Comparison of ENCODE assay signal across 8 cellular contexts in the genomic region with DNA sequence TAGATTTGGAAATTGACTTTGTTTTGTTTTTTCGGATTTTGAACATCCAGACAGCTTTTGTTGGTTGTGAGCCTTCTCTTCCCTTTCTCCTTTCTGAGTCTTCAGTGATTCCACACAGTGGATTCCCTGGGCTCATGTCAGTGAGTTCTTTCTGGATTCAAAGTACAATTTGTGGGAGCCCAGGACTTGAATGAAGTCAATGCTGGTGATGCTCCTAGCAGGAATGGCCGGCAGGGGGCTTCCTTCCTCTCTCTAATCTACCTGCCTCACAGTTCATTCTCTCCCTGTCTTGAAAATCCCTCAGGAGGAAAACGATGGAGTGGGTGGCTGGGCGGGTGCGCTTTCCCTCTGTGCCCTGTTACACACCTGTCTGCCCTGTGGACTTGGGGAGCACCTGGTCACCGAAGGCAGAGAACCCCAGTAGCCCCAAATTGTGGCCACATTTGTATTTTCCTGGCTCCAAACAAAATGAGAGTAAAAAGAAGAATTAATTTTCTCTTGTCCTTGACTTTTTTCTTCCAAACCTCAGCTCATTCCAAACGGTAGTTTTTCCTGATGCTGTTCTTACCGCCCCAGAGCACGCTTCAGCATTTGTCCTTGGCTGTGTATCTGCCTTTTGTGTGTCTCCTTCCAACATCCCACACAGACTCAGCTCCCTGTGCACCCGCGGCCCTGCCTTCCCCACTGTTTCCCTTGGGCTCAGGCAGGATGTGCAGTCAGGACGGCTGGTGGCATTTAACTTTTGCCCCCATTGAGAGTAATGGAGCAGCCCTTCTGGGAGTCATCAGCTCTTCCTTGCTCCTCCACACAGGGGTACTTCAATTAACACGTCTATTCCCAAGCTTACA.
A peak's percentile ranks its signal among the peaks of the same experiment; 100 is the strongest.
DNase-seq lines count a peak whose midpoint lies in the region; ATAC-seq and TF ChIP-seq lines count a peak whose summit lies in the region.

No MANE protein-coding gene starts in this region.

- peaks cover 0 to 5% (median 0%) of the 10 kb centered on the region in 11 donors for H3K9me3 ChIP-seq in heart right ventricle
- H3K9me3 ChIP-seq in right cardiac atrium (ENCODE audit: control insufficient read depth, low read length): no peaks in the 10 kb centered on the region
- H3K9me3 ChIP-seq in esophagus squamous epithelium: no peaks in the 10 kb centered on the region
- H3K9me3 ChIP-seq in transverse colon: no peaks in the 10 kb centered on the region
- no peaks in the 10 kb centered on the region for H3K9me3 ChIP-seq in effector memory CD4-positive, alpha-beta T cell (ENCODE audit: control insufficient read depth, low read length)

- no peak for ATAC-seq in heart right ventricle
- no peak for ATAC-seq in right cardiac atrium
- no peak for ATAC-seq in HG03469 (IDR thresholded peaks at IDR 0.05; ENCODE audit: unreplicated experiment)

- H3K4me3 ChIP-seq in heart right ventricle (no peak overlapping the region), right cardiac atrium (ENCODE audit: low read length) (no peak overlapping the region), esophagus squamous epithelium (no peak overlapping the region), transverse colon (no peak overlapping the region)
- no peak overlapping the region for H3K4me3 ChIP-seq in effector memory CD4-positive, alpha-beta T cell (ENCODE audit: insufficient read depth, low read depth, low read length, poor library complexity, severe bottlenecking)

- in situ Hi-C loops in transverse colon (cut with MboI; ENCODE audit: low pct_ligation_motif_present in 1 of 4, low pct_unique_long_range_greater_than_20kb in 1 of 4, low sequenced_read_pairs in 3 of 4): no loop called here

- no peak for TF ChIP-seq POLR2A in esophagus squamous epithelium (IDR thresholded peaks at IDR 0.05)
- TF ChIP-seq POLR2A in transverse colon (IDR thresholded peaks at IDR 0.05): no peak

- TF ChIP-seq CTCF in heart right ventricle (IDR thresholded peaks at IDR 0.05) (peak in 6 of 9 donors; percentile 26 to 44 (median 36)), esophagus squamous epithelium (IDR thresholded peaks at IDR 0.05) (peak in 4 of 6 experiments; percentile 15 to 51 (median 20)), transverse colon (IDR thresholded peaks at IDR 0.05) (peak in 2 of 5 experiments; percentile 24 to 39)

- no peaks in the 10 kb centered on the region for H3K4me1 ChIP-seq in heart right ventricle
- H3K4me1 ChIP-seq in right cardiac atrium (ENCODE audit: control insufficient read depth, insufficient read depth, low read length): no peaks in the 10 kb centered on the region
- H3K4me1 ChIP-seq in esophagus squamous epithelium: no peaks in the 10 kb centered on the region
- no peaks in the 10 kb centered on the region for H3K4me1 ChIP-seq in transverse colon
- no peaks in the 10 kb centered on the region for H3K4me1 ChIP-seq in effector memory CD4-positive, alpha-beta T cell (ENCODE audit: control insufficient read depth, insufficient read depth, low read length, poor library complexity, severe bottlenecking)

- H3K36me3 ChIP-seq in heart right ventricle (no peaks in the 10 kb centered on the region), esophagus squamous epithelium (no peaks in the 10 kb centered on the region), transverse colon (no peaks in the 10 kb centered on the region)
- H3K36me3 ChIP-seq in effector memory CD4-positive, alpha-beta T cell (ENCODE audit: control insufficient read depth, insufficient read depth, low read length): no peaks in the 10 kb centered on the region

- H3K27me3 ChIP-seq in heart right ventricle: peaks cover 0 to 14% (median 6%) of the 10 kb centered on the region in 7 donors
- H3K27me3 ChIP-seq in right cardiac atrium (ENCODE audit: control insufficient read depth, insufficient read depth): no peaks in the 10 kb centered on the region
- peaks cover 0 to 20% (median 0%) of the 10 kb centered on the region in 4 donors for H3K27me3 ChIP-seq in esophagus squamous epithelium
- peaks cover 6% of the 10 kb centered on the region for H3K27me3 ChIP-seq in transverse colon
- peaks cover 3% of the 10 kb centered on the region for H3K27me3 ChIP-seq in effector memory CD4-positive, alpha-beta T cell (replicated peaks; ENCODE audit: control insufficient read depth, insufficient read depth, low read length, poor library complexity, severe bottlenecking)

- DNase-seq in heart right ventricle: no peak
- DNase-seq in right cardiac atrium: no peak
- peak; percentile 51 for DNase-seq in NCI-H526 treated with DMSO at 0.1 percent for 48 hours (lab: John Stamatoyannopoulos, UW)
- no peak for DNase-seq in esophagus squamous epithelium (lab: John Stamatoyannopoulos, UW)
- peak; percentile 18 for DNase-seq in transverse colon
- no peak for DNase-seq in effector memory CD4-positive, alpha-beta T cell
- no peak for DNase-seq in activated CD4-positive, alpha-beta T cell treated with anti-CD3 and anti-CD28 coated beads, Interleukin-2, amount 50 U/mL, for 4 hours

- no peak overlapping the region for H3K27ac ChIP-seq in heart right ventricle
- no peak overlapping the region for H3K27ac ChIP-seq in right cardiac atrium (ENCODE audit: low read length)
- no peak overlapping the region for H3K27ac ChIP-seq in esophagus squamous epithelium
- H3K27ac ChIP-seq in transverse colon: no peak overlapping the region
- no peak overlapping the region for H3K27ac ChIP-seq in effector memory CD4-positive, alpha-beta T cell (ENCODE audit: insufficient read depth, low read length, poor library complexity, severe bottlenecking)

- intact Hi-C loops in heart right ventricle (cut with DNase I): no loop called here
- intact Hi-C loops in right cardiac atrium (cut with DNase I): no loop called here
- intact Hi-C loops in esophagus squamous epithelium (cut with DNase I): no loop called here
- intact Hi-C loops in transverse colon (cut with DNase I; ENCODE audit: low total_unique reads): no loop called here

- WGBS in heart right ventricle, 2 donors: 58 to 61% methylated on average over 13 of the region's 13 CpGs
- 59% methylated on average over 13 of the region's 13 CpGs for WGBS in right cardiac atrium
- WGBS in esophagus squamous epithelium, 2 donors: 45 to 63% methylated on average over 8 to 13 of the region's 13 CpGs
- WGBS in transverse colon (ENCODE audit: low coverage in 1 of 2), 2 donors: 55 to 72% methylated on average over 5 to 13 of the region's 13 CpGs

- TF ChIP-seq EP300 in transverse colon (IDR thresholded peaks at IDR 0.05; ENCODE audit: low read depth): no peak

Comparison
In these comparisons a context has a peak if more than half of its experiments do, and no peak if none do; other contexts are left out.
1. DNase-seq: peak in NCI-H526 treated with DMSO at 0.1 percent for 48 hours (single experiment) and transverse colon (single experiment); none in heart right ventricle (0 of 2), right cardiac atrium (0 of 3), esophagus squamous epithelium (single experiment), effector memory CD4-positive, alpha-beta T cell (0 of 3) and activated CD4-positive, alpha-beta T cell treated with anti-CD3 and anti-CD28 coated beads, Interleukin-2, amount 50 U/mL, for 4 hours (0 of 2).